ENCODE assay signal across 8 cellular contexts in the genomic region with DNA sequence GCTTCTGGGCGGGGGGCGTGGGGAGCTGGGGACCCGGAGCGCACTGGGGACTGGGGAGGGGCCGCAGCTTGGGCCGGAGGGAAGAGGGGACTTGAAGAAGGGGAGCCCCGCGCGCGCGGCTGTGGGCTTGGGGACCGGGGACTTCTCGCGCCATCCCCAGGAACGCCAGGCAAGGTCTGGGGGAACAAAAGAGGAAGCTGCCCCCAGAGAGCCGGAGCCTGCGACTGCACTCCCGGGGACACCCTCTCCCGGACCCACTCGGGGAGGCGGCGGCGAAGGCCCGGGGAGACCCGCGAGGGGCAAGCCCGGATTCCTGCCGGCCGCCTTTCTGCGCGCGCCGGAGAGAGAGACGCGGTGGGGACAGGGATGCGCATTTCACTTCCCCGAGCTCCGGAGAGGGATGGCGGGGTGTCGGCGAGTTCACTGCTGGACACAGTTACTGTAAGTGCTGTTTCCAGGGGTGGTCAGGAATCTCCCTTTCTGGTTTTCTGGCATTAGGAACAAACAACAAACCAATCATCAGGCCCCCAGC. TPM values are rescaled to one million over a fixed set of nuclear protein-coding genes. Genes with fewer than 3 reads are reported as not detected.
DNase-seq lines count a peak whose midpoint lies in the region; ATAC-seq and TF ChIP-seq lines count a peak whose summit lies in the region.

No MANE protein-coding gene starts in this region.

- in situ Hi-C loops in Panc1 (cut with HindIII; ENCODE audit: low pct_unique_long_range_greater_than_20kb, low sequenced_read_pairs), result no loop called here

- H3K27me3 ChIP-seq in A673 (replicated peaks; ENCODE audit: insufficient read depth, low read depth, low read length, poor library complexity) (peaks cover 5% of the 10 kb centered on the region), Panc1 (ENCODE audit: control insufficient read depth, insufficient read depth, low read length) (no peaks in the 10 kb centered on the region; the same call in 1 of the 2 replicates), tibial nerve (peaks cover 0 to 28% of the 10 kb centered on the region in 2 donors)

- ATAC-seq in GM18498 (IDR thresholded peaks at IDR 0.05; ENCODE audit: unreplicated experiment), result peak; percentile 11
- ATAC-seq in Panc1, result peak; percentile 67
- ATAC-seq in HG03039 (IDR thresholded peaks at IDR 0.05; ENCODE audit: unreplicated experiment), result no peak
- no peak for ATAC-seq in GM21619 (IDR thresholded peaks at IDR 0.05; ENCODE audit: unreplicated experiment)

- intact Hi-C loops in A673 (cut with micrococcal nuclease; ENCODE audit: unreplicated experiment), result no loop called here
- intact Hi-C loops in Panc1 (cut with micrococcal nuclease; ENCODE audit: unreplicated experiment), result no loop called here
- intact Hi-C loops in dendritic cell treated with granulocyte-macrophage colony-stimulating factor and Interleukin-4, amounts not matched to agents 40 ng/mL and 50 ng/mL, for 4 days (cut with micrococcal nuclease), result no loop called here

- no peak for TF ChIP-seq EP300 in tibial nerve (IDR thresholded peaks at IDR 0.05)

- H3K4me3 ChIP-seq in A673 (ENCODE audit: low read depth, low read length, poor library complexity, severe bottlenecking) (peak overlapping the region; percentile 64), Panc1 (ENCODE audit: low read depth in 2 of 2, low read length in 2 of 2) (peak overlapping the region; percentile 39 to 63), tibial nerve (peak overlapping the region; percentile 36 to 73 (median 62))

- TF ChIP-seq CTCF in A673 (conservative IDR thresholded peaks at IDR 0.05; ENCODE audit: low read depth, low read length), result no peak
- no peak for TF ChIP-seq CTCF in Panc1 (IDR thresholded peaks at IDR 0.05)
- TF ChIP-seq CTCF in tibial nerve (IDR thresholded peaks at IDR 0.05), result no peak

- H3K4me3 Mint-ChIP-seq in dendritic cell treated with granulocyte-macrophage colony-stimulating factor and Interleukin-4, amounts not matched to agents 40 ng/mL and 50 ng/mL, for 4 days, result peak overlapping the region; percentile 87

- peaks cover 38% of the 10 kb centered on the region for H3K4me1 Mint-ChIP-seq in dendritic cell treated with granulocyte-macrophage colony-stimulating factor and Interleukin-4, amounts not matched to agents 40 ng/mL and 50 ng/mL, for 4 days (ENCODE audit: low read depth)

- no peak for TF ChIP-seq POLR2A in tibial nerve (IDR thresholded peaks at IDR 0.05)

- H3K4me1 ChIP-seq in A673 (ENCODE audit: insufficient read depth, low read length, poor library complexity, severe bottlenecking), result peaks cover 7% of the 10 kb centered on the region
- H3K4me1 ChIP-seq in Panc1 (ENCODE audit: control insufficient read depth, insufficient read depth, low read length), result no peaks in the 10 kb centered on the region; the same call in 1 of the 2 replicates
- H3K4me1 ChIP-seq in tibial nerve, result peaks cover 0 to 43% (median 11%) of the 10 kb centered on the region in 4 donors

- H3K9me3 ChIP-seq in A673 (ENCODE audit: low read depth, low read length, poor library complexity, severe bottlenecking) (no peaks in the 10 kb centered on the region), Panc1 (ENCODE audit: control insufficient read depth, insufficient read depth, low read depth, low read length) (no peaks in the 10 kb centered on the region), tibial nerve (no peaks in the 10 kb centered on the region)

- CTCF ChIA-PET in A673 (lab: Charles Lee), result interaction anchor here (0.6 to 1.2 kb wide), 5 partner anchors 23 to 286 kb away, joined by 3 to 7 read pairs (median 4); no protein-coding TSS in a partner anchor
- CTCF ChIA-PET in Panc1 (lab: Charles Lee), result interaction anchor here (0.6 kb wide), 1 partner anchor 443 kb away, joined by 4 read pairs; no protein-coding TSS in a partner anchor

- H3K36me3 Mint-ChIP-seq in dendritic cell treated with granulocyte-macrophage colony-stimulating factor and Interleukin-4, amounts not matched to agents 40 ng/mL and 50 ng/mL, for 4 days (ENCODE audit: low read depth), result peaks cover 39% of the 10 kb centered on the region

- 1% methylated on average over 17 to 23 of the region's 41 CpGs for WGBS in tibial nerve, 2 donors

- peak overlapping the region; percentile 92 for H3K27ac Mint-ChIP-seq in dendritic cell treated with granulocyte-macrophage colony-stimulating factor and Interleukin-4, amounts not matched to agents 40 ng/mL and 50 ng/mL, for 4 days

- H3K9me3 Mint-ChIP-seq in dendritic cell treated with granulocyte-macrophage colony-stimulating factor and Interleukin-4, amounts not matched to agents 40 ng/mL and 50 ng/mL, for 4 days, result peaks cover 12% of the 10 kb centered on the region

- H3K27me3 Mint-ChIP-seq in dendritic cell treated with granulocyte-macrophage colony-stimulating factor and Interleukin-4, amounts not matched to agents 40 ng/mL and 50 ng/mL, for 4 days, result peaks cover 20% of the 10 kb centered on the region

- no TSS peak for BruUV-seq in A673 (replicated peaks; lab: Mats Ljungman, UMichigan)
- no TSS peak for BruUV-seq in Panc1 (replicated peaks; lab: Mats Ljungman, UMichigan)

- peak; percentile 27 for DNase-seq in A673 (ENCODE audit: low spot score)
- no peak for DNase-seq in Panc1 (ENCODE audit: low read depth, low spot score)
- DNase-seq in lung microvascular endothelial cell (ENCODE audit: low read depth in 2 of 2), result peak; percentile 24 to 52
- no peak for DNase-seq in tibial nerve (ENCODE audit: low spot score in 2 of 2)

- H3K27ac ChIP-seq in A673 (ENCODE audit: low read depth, low read length, poor library complexity, severe bottlenecking) (no peak overlapping the region), Panc1 (ENCODE audit: low read length) (no peak overlapping the region), tibial nerve (peak overlapping the region; percentile 18 to 87 (median 68))

- POLR2A ChIA-PET in A673 (lab: Charles Lee; ENCODE audit: low non-redundant PET), result no interaction called here
- POLR2A ChIA-PET in Panc1 (lab: Charles Lee), result no interaction called here

- H3K36me3 ChIP-seq in A673 (ENCODE audit: insufficient read depth, low read length, poor library complexity, severe bottlenecking) (no peaks in the 10 kb centered on the region), Panc1 (ENCODE audit: control insufficient read depth, insufficient read depth, low read length) (no peaks in the 10 kb centered on the region), tibial nerve (no peaks in the 10 kb centered on the region)

RNA-seq across cellular contexts. Expression of a gene that starts 0.7 kb away (rescaled TPM):
- total RNA-seq in A673 (2021), result 3.4 and 6.2 TPM in 2 replicates
- total RNA-seq in Panc1 (2021; ENCODE audit: unreplicated experiment), result 0.80 TPM
- polyA plus RNA-seq in Panc1 (2012; ENCODE audit: insufficient read length), result 2.0 TPM
- 76.9 and 156 TPM in 2 replicates for total RNA-seq in lung microvascular endothelial cell
- 10 to 100 TPM; 10.5 to 32.8 (median 18.6) TPM for total RNA-seq in tibial nerve

Comparison
In these comparisons a context has a peak if more than half of its experiments do, and no peak if none do; other contexts are left out.
1. DNase-seq: peak in A673 (single experiment) and lung microvascular endothelial cell (2 of 2); none in Panc1 (single experiment) and tibial nerve (0 of 2).
2. H3K27ac ChIP-seq: peak in tibial nerve (4 of 4); none in A673 (single experiment) and Panc1 (single experiment).
3. ATAC-seq: peak in GM18498 (single experiment) and Panc1 (single experiment); none in HG03039 (single experiment) and GM21619 (single experiment).
4. Peak in every context shown above with its lines, with median percentiles within 50 percentile points of each other: H3K4me3 ChIP-seq.